29 cellular contexts compared by ENCODE assay signal in the genomic region with DNA sequence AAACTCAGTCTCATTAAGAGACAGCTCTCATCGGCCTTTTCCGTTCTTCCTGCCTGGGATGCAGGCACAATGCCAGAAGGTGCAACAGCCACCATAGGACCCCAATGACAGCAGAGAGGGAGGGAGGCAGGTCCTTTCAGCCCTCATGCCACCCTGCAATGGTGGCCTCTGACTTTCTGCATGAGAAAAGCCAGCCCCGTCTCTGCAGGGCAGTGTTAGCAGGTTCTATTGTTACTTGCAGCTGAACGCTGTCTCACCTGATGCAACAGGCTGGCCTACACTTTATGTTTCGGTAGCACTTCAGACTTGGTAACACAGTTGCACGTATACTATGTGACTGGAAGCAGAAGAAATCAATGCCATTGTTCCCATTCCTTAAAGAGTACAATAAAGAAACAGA.
"Had no signal": no experiment of that assay in that cellular context is flagged by ENCODE, and none has a peak within 500 bp of the region (broad histone marks: within the 10 kb centered on the region; RNA-seq: fewer than 3 reads in every experiment).

No MANE protein-coding gene starts in this region.

- H3K27me3 Mint-ChIP-seq: activated B cell treated with CpG ODN at 0.5 μM for 24 hours; activated CD4-positive, alpha-beta memory T cell treated with anti-CD3 and anti-CD28 coated beads for 36 hours; activated CD4-positive, alpha-beta T cell treated with anti-CD3 and anti-CD28 coated beads, Interleukin-2, amount 10 ng/mL, durations not matched to agents 24 days and 14 days; activated CD8-positive, alpha-beta memory T cell treated with anti-CD3 and anti-CD28 coated beads, Interleukin-2, amount 10 ng/mL, durations not matched to agents 7 days and 5 days; activated CD8-positive, alpha-beta T cell treated with anti-CD3 and anti-CD28 coated beads for 36 hours; activated naive CD8-positive, alpha-beta T cell treated with anti-CD3 and anti-CD28 coated beads for 36 hours had no signal

- H3K9me3 Mint-ChIP-seq: activated B cell treated with CpG ODN at 0.5 μM for 24 hours; activated CD4-positive, alpha-beta memory T cell treated with anti-CD3 and anti-CD28 coated beads for 36 hours; activated CD4-positive, alpha-beta T cell treated with anti-CD3 and anti-CD28 coated beads, Interleukin-2, amount 10 ng/mL, durations not matched to agents 24 days and 14 days; activated CD8-positive, alpha-beta T cell treated with anti-CD3 and anti-CD28 coated beads for 36 hours; activated naive CD4-positive, alpha-beta T cell treated with anti-CD3 and anti-CD28 coated beads for 36 hours; activated naive CD4-positive, alpha-beta T cell treated with anti-CD3 and anti-CD28 coated beads, Interleukin-2, amount 50 U/mL, for 72 hours; activated naive CD8-positive, alpha-beta T cell treated with anti-CD3 and anti-CD28 coated beads for 36 hours; activated T-cell treated with anti-CD3 and anti-CD28 coated beads, Interleukin-2, amount 50 U/mL, for 4 hours; activated T-cell treated with anti-CD3 and anti-CD28 coated beads, Interleukin-2, amount 50 U/mL, for 72 hours; activated T-helper 1 cell treated with anti-CD3 and anti-CD28 coated beads, Interleukin-12 subunit alpha, Interleukin-12 subunit beta, Interleukin-2, Interleukin-4 antibody, amounts not matched to agents 30 ng/mL and 10 ng/mL and 1 ng/mL, durations not matched to agents 14 hours and 24 hours and 36 hours; activated T-helper 17 cell treated with anti-CD3 and anti-CD28 coated beads, Interleukin-2, amount 50 U/mL, for 72 hours; T-cell had no signal

- H3K4me1 Mint-ChIP-seq: activated B cell treated with CpG ODN at 0.5 μM for 24 hours; activated CD4-positive, alpha-beta T cell treated with anti-CD3 and anti-CD28 coated beads, Interleukin-2, amount 10 ng/mL, durations not matched to agents 24 days and 14 days; activated CD8-positive, alpha-beta memory T cell treated with anti-CD3 and anti-CD28 coated beads, Interleukin-2, amount 10 ng/mL, durations not matched to agents 7 days and 5 days; activated naive CD8-positive, alpha-beta T cell treated with anti-CD3 and anti-CD28 coated beads for 36 hours; activated T-helper 17 cell treated with anti-CD3 and anti-CD28 coated beads, Interleukin-2, amount 50 U/mL, for 72 hours; T-cell; T-helper 17 cell had no signal

- H3K36me3 Mint-ChIP-seq: activated CD4-positive, alpha-beta memory T cell treated with anti-CD3 and anti-CD28 coated beads for 36 hours; activated CD8-positive, alpha-beta memory T cell treated with anti-CD3 and anti-CD28 coated beads, Interleukin-2, amount 10 ng/mL, durations not matched to agents 7 days and 5 days; activated naive CD4-positive, alpha-beta T cell treated with anti-CD3 and anti-CD28 coated beads, Interleukin-2, amount 50 U/mL, for 72 hours; activated naive CD8-positive, alpha-beta T cell treated with anti-CD3 and anti-CD28 coated beads for 36 hours; T-cell had no signal

- H3K4me3 Mint-ChIP-seq: activated B cell treated with CpG ODN at 0.5 μM for 24 hours; activated CD4-positive, alpha-beta memory T cell treated with anti-CD3 and anti-CD28 coated beads for 36 hours; activated CD4-positive, alpha-beta T cell treated with anti-CD3 and anti-CD28 coated beads, Interleukin-2, amount 10 ng/mL, durations not matched to agents 24 days and 14 days; activated CD8-positive, alpha-beta memory T cell treated with anti-CD3 and anti-CD28 coated beads, Interleukin-2, amount 10 ng/mL, durations not matched to agents 7 days and 5 days; activated CD8-positive, alpha-beta T cell treated with anti-CD3 and anti-CD28 coated beads for 36 hours; activated naive CD4-positive, alpha-beta T cell treated with anti-CD3 and anti-CD28 coated beads for 36 hours; activated naive CD8-positive, alpha-beta T cell treated with anti-CD3 and anti-CD28 coated beads for 36 hours; activated T-cell treated with anti-CD3 and anti-CD28 coated beads, Interleukin-2, amount 50 U/mL, for 4 hours; activated T-cell treated with anti-CD3 and anti-CD28 coated beads, Interleukin-2, amount 50 U/mL, for 72 hours; activated T-helper 1 cell treated with anti-CD3 and anti-CD28 coated beads, Interleukin-12 subunit alpha, Interleukin-12 subunit beta, Interleukin-2, Interleukin-4 antibody, amounts not matched to agents 30 ng/mL and 10 ng/mL and 1 ng/mL, durations not matched to agents 14 hours and 24 hours and 36 hours; activated T-helper 17 cell treated with anti-CD3 and anti-CD28 coated beads, Interleukin-2, amount 50 U/mL, for 72 hours; T-cell; T-helper 17 cell had no signal

- DNase-seq: activated B cell treated with CpG ODN at 0.5 μM for 24 hours; activated CD4-positive, alpha-beta memory T cell treated with anti-CD3 and anti-CD28 coated beads for 36 hours; activated CD4-positive, alpha-beta T cell treated with anti-CD3 and anti-CD28 coated beads for 4 hours; activated CD4-positive, alpha-beta T cell treated with anti-CD3 and anti-CD28 coated beads, Interleukin-2, amount 10 ng/mL, durations not matched to agents 24 days and 14 days; activated CD4-positive, alpha-beta T cell treated with anti-CD3 and anti-CD28 coated beads, Interleukin-2, amount 50 U/mL, for 1 hour; activated CD4-positive, alpha-beta T cell treated with anti-CD3 and anti-CD28 coated beads, Interleukin-2, amount 50 U/mL, for 4 hours; activated CD4-positive, CD25-positive, alpha-beta regulatory T cell treated with anti-CD3 and anti-CD28 coated beads, Interleukin-2, amount 50 U/mL, for 72 hours; activated CD8-positive, alpha-beta memory T cell treated with anti-CD3 and anti-CD28 coated beads, Interleukin-2, amount 10 ng/mL, durations not matched to agents 7 days and 5 days; activated CD8-positive, alpha-beta T cell treated with anti-CD3 and anti-CD28 coated beads for 36 hours; activated effector memory CD4-positive, alpha-beta T cell treated with anti-CD3 and anti-CD28 coated beads, Interleukin-2, amount 50 U/mL, for 16 hours; activated gamma-delta T cell treated with Interleukin-2 at 50 U/mL for 16 hours; activated naive CD4-positive, alpha-beta T cell; activated naive CD4-positive, alpha-beta T cell treated with anti-CD3 and anti-CD28 coated beads for 36 hours; activated naive CD4-positive, alpha-beta T cell treated with anti-CD3 and anti-CD28 coated beads, Interleukin-2, amount 50 U/mL, for 16 hours; activated naive CD8-positive, alpha-beta T cell treated with anti-CD3 and anti-CD28 coated beads for 36 hours; activated T-cell treated with anti-CD3 and anti-CD28 coated beads for 4 hours; activated T-cell treated with anti-CD3 and anti-CD28 coated beads, Interleukin-2, amount 50 U/mL, for 1 hour; activated T-cell treated with anti-CD3 and anti-CD28 coated beads, Interleukin-2, amount 50 U/mL, for 4 hours; activated T-cell treated with anti-CD3 and anti-CD28 coated beads, Interleukin-2, amount 50 U/mL, for 72 hours; amniotic stem cell; aorta; body of pancreas; brain microvascular endothelial cell; central memory CD4-positive, alpha-beta T cell; T-cell; T-helper 17 cell had no signal

- H3K27ac Mint-ChIP-seq: activated B cell treated with CpG ODN at 0.5 μM for 24 hours; activated CD4-positive, alpha-beta memory T cell treated with anti-CD3 and anti-CD28 coated beads for 36 hours; activated CD4-positive, alpha-beta T cell treated with anti-CD3 and anti-CD28 coated beads, Interleukin-2, amount 10 ng/mL, durations not matched to agents 24 days and 14 days; activated CD8-positive, alpha-beta memory T cell treated with anti-CD3 and anti-CD28 coated beads, Interleukin-2, amount 10 ng/mL, durations not matched to agents 7 days and 5 days; activated CD8-positive, alpha-beta T cell treated with anti-CD3 and anti-CD28 coated beads for 36 hours; activated naive CD4-positive, alpha-beta T cell treated with anti-CD3 and anti-CD28 coated beads for 36 hours; activated naive CD4-positive, alpha-beta T cell treated with anti-CD3 and anti-CD28 coated beads, Interleukin-2, amount 50 U/mL, for 72 hours; activated naive CD8-positive, alpha-beta T cell treated with anti-CD3 and anti-CD28 coated beads for 36 hours; activated T-cell treated with anti-CD3 and anti-CD28 coated beads, Interleukin-2, amount 50 U/mL, for 72 hours; activated T-helper 1 cell treated with anti-CD3 and anti-CD28 coated beads, Interleukin-12 subunit alpha, Interleukin-12 subunit beta, Interleukin-2, Interleukin-4 antibody, amounts not matched to agents 30 ng/mL and 10 ng/mL and 1 ng/mL, durations not matched to agents 14 hours and 24 hours and 36 hours; activated T-helper 17 cell treated with anti-CD3 and anti-CD28 coated beads, Interleukin-2, amount 50 U/mL, for 72 hours; T-cell; T-helper 17 cell had no signal
